ENCODE assay signal across 30 cellular contexts in the genomic region with DNA sequence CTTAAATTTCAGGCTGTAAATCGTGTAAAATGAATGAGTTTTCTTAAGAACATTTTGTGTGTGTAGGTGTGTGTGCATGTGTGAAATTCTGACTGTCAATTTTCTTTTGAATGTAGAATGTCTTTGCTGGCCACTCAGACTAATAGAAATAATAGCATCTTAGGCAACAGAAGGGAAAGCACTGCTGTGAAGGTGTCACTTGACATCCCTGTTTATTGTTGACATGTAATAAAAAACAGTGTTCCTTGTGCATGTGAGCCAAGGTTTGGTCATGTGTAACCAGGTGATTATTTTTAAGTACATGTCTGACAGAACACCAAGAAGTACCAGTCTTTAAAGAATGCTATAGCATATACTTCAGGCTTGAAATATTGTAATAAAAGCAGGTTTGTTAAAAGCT.
A peak's percentile ranks its signal among the peaks of the same experiment; 100 is the strongest.
DNase-seq lines count a peak whose midpoint lies in the region; ATAC-seq, FAIRE-seq and TF ChIP-seq lines count a peak whose summit lies in the region.
"Had no signal": no experiment of that assay in that cellular context is flagged by ENCODE, and none has a peak within 500 bp of the region (broad histone marks: within the 10 kb centered on the region; RNA-seq: fewer than 3 reads in every experiment).

No MANE protein-coding gene starts in this region.

- H3K36me3 Mint-ChIP-seq in stimulated activated naive B cell treated with anti-CD40 and anti-IgM and Interleukin-4, amounts not matched to agents 10 μg/mL and 1 μg/mL and 100 μg/mL, for 72 hours = peaks cover 14 to 31% of the 10 kb centered on the region in 2 donors

- peaks cover 32 to 67% of the 10 kb centered on the region in 2 donors for H3K4me1 Mint-ChIP-seq in stimulated activated naive B cell treated with anti-CD40 and anti-IgM and Interleukin-4, amounts not matched to agents 10 μg/mL and 1 μg/mL and 100 μg/mL, for 72 hours

- TF ChIP-seq CTCF in SK-N-SH (IDR thresholded peaks at IDR 0.05) = no peak
- no peak for TF ChIP-seq CTCF in PC-3 (conservative IDR thresholded peaks at IDR 0.05; ENCODE audit: low read depth, low read length)

- intact Hi-C loops in PC-3 (cut with micrococcal nuclease) = no loop called here

- peaks cover 41% of the 10 kb centered on the region for H3K79me2 ChIP-seq in SK-N-SH (ENCODE audit: insufficient read depth)
- H3K79me2 ChIP-seq in PC-3 (ENCODE audit: low read length) = peaks cover 54% of the 10 kb centered on the region

- no peak overlapping the region for H3K4me3 Mint-ChIP-seq in stimulated activated naive B cell treated with anti-CD40 and anti-IgM and Interleukin-4, amounts not matched to agents 10 μg/mL and 1 μg/mL and 100 μg/mL, for 72 hours
- H3K4me3 Mint-ChIP-seq: activated CD4-positive, alpha-beta memory T cell treated with anti-CD3 and anti-CD28 coated beads for 36 hours; central memory CD8-positive, alpha-beta T cell; endodermal cell; neural progenitor cell had no signal

- DNase-seq in SK-N-SH (no peak), HTR-8/SVneo (ENCODE audit: insufficient read length, low spot score) (no peak), NCI-H2227 treated with DMSO at 0.1 percent for 48 hours (lab: John Stamatoyannopoulos, UW) (peak; percentile 40), PC-3 (no peak)
- DNase-seq in stimulated activated naive B cell treated with anti-CD40 and anti-IgM and Interleukin-4, amounts not matched to agents 10 μg/mL and 1 μg/mL and 100 μg/mL, for 72 hours = no peak
- DNase-seq: activated CD4-positive, alpha-beta memory T cell treated with anti-CD3 and anti-CD28 coated beads for 36 hours; activated naive CD4-positive, alpha-beta T cell treated with Interleukin-2 at 50 U/mL for 16 hours; adrenal gland; dermis blood vessel endothelial cell; endodermal cell; glutamatergic neuron; KG1; left lung; mesenchymal stem cell; NCI-H1694; NCI-H510A; PC-9; small intestine; stimulated activated naive CD4-positive, alpha-beta T cell; T-helper 2 cell; upper lobe of left lung had no signal

- no peak for ATAC-seq in SK-N-SH treated with all-trans-retinoic acid at 6 μM for 48 hours
- no peak for ATAC-seq in stimulated activated naive B cell treated with anti-CD40 and anti-IgM and Interleukin-4, amounts not matched to agents 10 μg/mL and 1 μg/mL and 100 μg/mL, for 72 hours (replicated peaks)
- ATAC-seq in GM21390 (IDR thresholded peaks at IDR 0.05; ENCODE audit: unreplicated experiment) = no peak
- no peak; the same call in 1 of the 2 replicates for ATAC-seq in PC-3
- ATAC-seq: activated CD4-positive, CD25-positive, alpha-beta regulatory T cell treated with anti-CD3 and anti-CD28 coated beads, Interleukin-2, amount 50 U/mL, for 24 hours; left lung; Right ventricle myocardium inferior had no signal

- H3K9me3 Mint-ChIP-seq in stimulated activated naive B cell treated with anti-CD40 and anti-IgM and Interleukin-4, amounts not matched to agents 10 μg/mL and 1 μg/mL and 100 μg/mL, for 72 hours = peaks cover 0 to 1% of the 10 kb centered on the region in 2 donors
- H3K9me3 Mint-ChIP-seq: activated CD4-positive, alpha-beta memory T cell treated with anti-CD3 and anti-CD28 coated beads for 36 hours; central memory CD8-positive, alpha-beta T cell; endodermal cell had no signal

- no peak overlapping the region for H3K9ac ChIP-seq in SK-N-SH
- H3K9ac ChIP-seq in PC-3 (ENCODE audit: low read length) = no peak overlapping the region
- H3K9ac ChIP-seq: BLaER1 treated with 17β-estradiol and CSF1 and Interleukin-3, amounts not matched to agents 10 nM and 100 nM; neural progenitor cell; parathyroid adenoma had no signal

- peak overlapping the region; percentile 20 for H3K27ac Mint-ChIP-seq in stimulated activated naive B cell treated with anti-CD40 and anti-IgM and Interleukin-4, amounts not matched to agents 10 μg/mL and 1 μg/mL and 100 μg/mL, for 72 hours
- H3K27ac Mint-ChIP-seq: activated CD4-positive, alpha-beta memory T cell treated with anti-CD3 and anti-CD28 coated beads for 36 hours; endodermal cell; neural progenitor cell had no signal

- H3K4me1 ChIP-seq in SK-N-SH (ENCODE audit: control insufficient read depth in 1 of 2, insufficient read depth in 2 of 2, low read depth in 1 of 2, low read length in 1 of 2) (peaks cover 17 to 24% of the 10 kb centered on the region in 2 experiments; a peak in 3 of 4 replicates), PC-3 (ENCODE audit: insufficient read depth, low read length) (no peaks in the 10 kb centered on the region)
- H3K4me1 ChIP-seq: HAP-1, parathyroid adenoma had no signal

- H3K27ac ChIP-seq in SK-N-SH (ENCODE audit: low read depth in 2 of 2, low read length in 1 of 2) (0 out of 4 replicates have a peak overlapping the region, but pooled peaks of 1 of the 2 experiments have one; percentile 7), PC-3 (ENCODE audit: low read length) (no peak overlapping the region)
- H3K27ac ChIP-seq: adrenal gland; BLaER1 treated with 17β-estradiol and CSF1 and Interleukin-3, amounts not matched to agents 10 nM and 100 nM; left lung; neural progenitor cell; parathyroid adenoma; PC-9; upper lobe of left lung had no signal

- POLR2A ChIA-PET in SK-N-SH (lab: Yijun Ruan, JAX) = no interaction called here
- POLR2A ChIA-PET in PC-3 (lab: Charles Lee; ENCODE audit: unreplicated experiment) = no interaction called here

- no peak for TF ChIP-seq EP300 in SK-N-SH (IDR thresholded peaks at IDR 0.05; ENCODE audit: borderline replicate concordance in 1 of 2, low read depth in 1 of 2, low read length in 1 of 2)

- H3K9me2 ChIP-seq in SK-N-SH (no peaks in the 10 kb centered on the region), PC-3 (replicated peaks; ENCODE audit: low read length) (no peaks in the 10 kb centered on the region)

- no TSS peak for BruUV-seq in PC-3 (replicated peaks; lab: Mats Ljungman, UMichigan)

- peak; percentile 88 for FAIRE-seq in HTR-8/SVneo (lab: Jason Lieb, UNC)
- FAIRE-seq: small intestine had no signal

- no peaks in the 10 kb centered on the region for H3K9me3 ChIP-seq in SK-N-SH
- no peaks in the 10 kb centered on the region for H3K9me3 ChIP-seq in PC-3 (ENCODE audit: low read length)
- H3K9me3 ChIP-seq: adrenal gland; BLaER1 treated with 17β-estradiol and CSF1 and Interleukin-3, amounts not matched to agents 10 nM and 100 nM; HAP-1; left lung; upper lobe of left lung had no signal

- no peak for TF ChIP-seq RAD21 in SK-N-SH (IDR thresholded peaks at IDR 0.05; ENCODE audit: low read length)

- 38% methylated on average over 1 of the region's 1 CpG for WGBS in SK-N-SH (ENCODE audit: low lambda C conversion rate)

- no peak overlapping the region for H3K4me3 ChIP-seq in SK-N-SH (ENCODE audit: low read depth in 2 of 2, low read length in 1 of 2)
- H3K4me3 ChIP-seq in PC-3 (ENCODE audit: low read length) = no peak overlapping the region
- H3K4me3 ChIP-seq: adrenal gland; BLaER1 treated with 17β-estradiol and CSF1 and Interleukin-3, amounts not matched to agents 10 nM and 100 nM; HAP-1; left lung; neural progenitor cell; PC-9; upper lobe of left lung had no signal

- H4K20me1 ChIP-seq in SK-N-SH (ENCODE audit: insufficient read depth) (no peaks in the 10 kb centered on the region), PC-3 (ENCODE audit: low read length) (no peaks in the 10 kb centered on the region)

- no peak overlapping the region for H2AFZ ChIP-seq in SK-N-SH (ENCODE audit: low read depth)
- no peak overlapping the region for H2AFZ ChIP-seq in PC-3 (ENCODE audit: low read length)
- H2AFZ ChIP-seq: neural progenitor cell, parathyroid adenoma, PC-9 had no signal

- no peaks in the 10 kb centered on the region for H3K27me3 Mint-ChIP-seq in stimulated activated naive B cell treated with anti-CD40 and anti-IgM and Interleukin-4, amounts not matched to agents 10 μg/mL and 1 μg/mL and 100 μg/mL, for 72 hours
- H3K27me3 Mint-ChIP-seq: activated CD4-positive, alpha-beta memory T cell treated with anti-CD3 and anti-CD28 coated beads for 36 hours; central memory CD8-positive, alpha-beta T cell had no signal

- H3K36me3 ChIP-seq in SK-N-SH (replicated peaks in 1 of 2; ENCODE audit: control insufficient read depth in 1 of 2, insufficient read depth in 2 of 2, low read length in 1 of 2) = no peaks in the 10 kb centered on the region
- no peaks in the 10 kb centered on the region for H3K36me3 ChIP-seq in PC-3 (ENCODE audit: low read depth, low read length)
- H3K36me3 ChIP-seq: adrenal gland, HAP-1, left lung, neural progenitor cell, upper lobe of left lung had no signal

- H3K4me2 ChIP-seq in SK-N-SH = no peak overlapping the region
- H3K4me2 ChIP-seq in PC-3 (ENCODE audit: low read length) = no peak overlapping the region
- H3K4me2 ChIP-seq: BLaER1 treated with 17β-estradiol and CSF1 and Interleukin-3, amounts not matched to agents 10 nM and 100 nM; neural progenitor cell; PC-9 had no signal

- CTCF ChIA-PET in SK-N-SH (lab: Yijun Ruan, JAX) = interaction anchor here (0.9 to 1.2 kb wide), 2 partner anchors 26 to 63 kb away, joined by 3 read pairs; no protein-coding TSS in a partner anchor
- CTCF ChIA-PET in PC-3 (lab: Charles Lee) = no interaction called here

- H3K27me3 ChIP-seq in SK-N-SH (ENCODE audit: insufficient read depth) (no peaks in the 10 kb centered on the region), PC-3 (ENCODE audit: low read length) (no peaks in the 10 kb centered on the region)
- H3K27me3 ChIP-seq: adrenal gland; BLaER1 treated with 17β-estradiol and CSF1 and Interleukin-3, amounts not matched to agents 10 nM and 100 nM; left lung; neural progenitor cell; upper lobe of left lung had no signal

- H3F3A ChIP-seq in SK-N-SH (replicated peaks; ENCODE audit: insufficient read depth) = no peaks in the 10 kb centered on the region
- H3F3A ChIP-seq in PC-3 (ENCODE audit: low read length, unreplicated experiment) = no peaks in the 10 kb centered on the region

TF ChIP-seq in SK-N-SH, 30 proteins besides CTCF, POLR2A, EP300 and RAD21 (continues in another document):
- TF ChIP-seq CHD2 (IDR thresholded peaks at IDR 0.05; ENCODE audit: low read length, partially characterized antibody) = no peak
- TF ChIP-seq MXI1 (IDR thresholded peaks at IDR 0.05; ENCODE audit: low read depth, low read length) = 0 out of 2 replicates have a peak, but pooled peaks have one; percentile 12

TF ChIP-seq in SK-N-SH treated with all-trans-retinoic acid at 6 μM for 48 hours, 23 proteins besides CTCF, POLR2A, EP300 and RAD21 (continues in another document):
- TF ChIP-seq ARNTL (CRISPR knock-in tag; IDR thresholded peaks at IDR 0.05; ENCODE audit: borderline replicate concordance, low read depth) (no peak), TCF4 (CRISPR knock-in tag; IDR thresholded peaks at IDR 0.05; ENCODE audit: borderline replicate concordance) (no peak)
